1 cellular context compared by ENCODE assay signal in the genomic region with DNA sequence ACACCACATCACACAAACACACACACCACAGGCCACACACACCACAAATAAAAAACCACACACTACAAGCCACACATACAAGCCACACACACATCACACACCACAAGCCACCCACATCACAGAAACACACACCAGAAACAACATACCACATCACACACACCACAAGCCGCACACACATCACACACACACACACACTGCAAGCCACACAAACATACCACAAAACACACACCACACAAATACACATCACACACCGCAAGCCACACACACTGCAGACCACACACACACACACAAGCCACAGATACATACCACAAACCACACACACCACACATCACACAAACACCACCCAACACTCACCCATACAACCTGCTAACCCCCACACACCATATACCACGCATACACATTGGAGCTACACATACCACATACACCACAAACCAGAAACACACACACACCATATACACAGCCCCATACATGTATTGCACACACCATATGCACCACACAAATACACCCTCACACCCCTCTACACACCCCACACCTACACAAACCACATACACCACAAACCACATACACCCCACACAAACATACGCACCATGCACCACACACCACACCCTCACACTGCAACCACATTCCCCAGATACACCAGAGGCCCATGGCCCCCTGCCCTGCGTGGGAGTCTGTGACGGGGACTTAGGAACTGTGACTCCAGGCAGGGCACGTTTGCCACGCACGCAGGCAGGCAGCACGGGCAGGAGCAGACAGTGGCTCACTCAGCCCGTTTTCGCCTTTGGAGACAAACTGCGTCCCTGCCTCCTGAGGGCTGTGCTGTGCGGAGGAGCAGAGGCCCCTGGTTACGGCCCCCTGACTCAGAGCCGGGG.
TF ChIP-seq lines count a peak whose summit lies in the region.

No MANE protein-coding gene starts in this region.

TF ChIP-seq in H1, 55 proteins besides CTCF, POLR2A, EP300 and RAD21:
- TF ChIP-seq CEBPB (IDR thresholded peaks at IDR 0.05; ENCODE audit: low read depth, low read length) (no peak), BCL11A (IDR thresholded peaks at IDR 0.05; ENCODE audit: low read depth in 2 of 2, low read length in 2 of 2) (no peak), POLR2AphosphoS5 (IDR thresholded peaks at IDR 0.05; ENCODE audit: low read depth, low read length) (no peak), ZNF274 (IDR thresholded peaks at IDR 0.05; ENCODE audit: borderline replicate concordance, extremely low read depth, low read length) (no peak)
